Comparison of ENCODE assay signal across 16 cellular contexts in the genomic region with DNA sequence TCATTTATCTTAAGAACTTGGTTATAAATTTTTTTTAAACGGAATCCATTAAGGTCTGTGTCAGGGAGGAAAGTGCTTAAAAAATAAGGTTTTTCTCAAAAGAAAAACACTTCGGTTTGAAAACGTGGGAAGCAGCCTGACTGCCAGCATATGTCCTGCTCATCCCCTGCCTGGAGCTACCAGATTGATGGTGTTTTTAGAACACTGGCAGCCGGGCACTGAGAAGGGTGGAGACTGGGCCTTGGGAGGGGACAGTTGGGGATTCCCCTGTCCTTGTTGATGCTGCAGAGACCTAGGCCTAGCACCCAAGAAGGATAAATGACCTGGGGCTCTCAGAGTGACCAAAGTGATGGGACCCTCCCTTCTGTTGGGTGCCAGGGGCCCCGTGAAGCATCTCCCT.
DNase-seq lines count a peak whose midpoint lies in the region; ATAC-seq lines count a peak whose summit lies in the region.
"Had no signal": no experiment of that assay in that cellular context is flagged by ENCODE, and none has a peak within 500 bp of the region (broad histone marks: within the 10 kb centered on the region; RNA-seq: fewer than 3 reads in every experiment).

No MANE protein-coding gene starts in this region.

- peak; percentile 80 for DNase-seq in G401 (ENCODE audit: low spot score)
- DNase-seq in cerebellum (ENCODE audit: low spot score), result peak; percentile 79
- peak; percentile 8 for DNase-seq in inferior parietal cortex (ENCODE audit: extremely low spot score)
- peak; percentile 16 for DNase-seq in superior temporal gyrus (ENCODE audit: extremely low spot score)
- no peak for DNase-seq in middle frontal gyrus (ENCODE audit: extremely low spot score, low spot score)
- DNase-seq: AML-193; Caco-2; Calu3; CD4-positive, alpha-beta T cell; CD8-positive, alpha-beta T cell; DMS79 treated with DMSO at 0.1 percent for 48 hours; GDM1 had no signal

- peaks cover 3% of the 10 kb centered on the region for H3K27me3 Mint-ChIP-seq in activated T-helper 17 cell treated with anti-CD3 and anti-CD28 coated beads, Interleukin-2, amount 50 U/mL, for 72 hours
- H3K27me3 Mint-ChIP-seq: B cell; CD4-positive, alpha-beta T cell had no signal

- no peak overlapping the region for H3K4me3 Mint-ChIP-seq in activated T-helper 17 cell treated with anti-CD3 and anti-CD28 coated beads, Interleukin-2, amount 50 U/mL, for 72 hours
- H3K4me3 Mint-ChIP-seq: B cell; CD4-positive, alpha-beta T cell; CD8-positive, alpha-beta T cell had no signal

- H3K36me3 Mint-ChIP-seq in activated T-helper 17 cell treated with anti-CD3 and anti-CD28 coated beads, Interleukin-2, amount 50 U/mL, for 72 hours (ENCODE audit: low read depth), result no peaks in the 10 kb centered on the region
- H3K36me3 Mint-ChIP-seq: CD8-positive, alpha-beta T cell had no signal

- H3K27ac Mint-ChIP-seq in activated T-helper 17 cell treated with anti-CD3 and anti-CD28 coated beads, Interleukin-2, amount 50 U/mL, for 72 hours, result no peak overlapping the region
- H3K27ac Mint-ChIP-seq: B cell; CD4-positive, alpha-beta T cell; CD8-positive, alpha-beta T cell had no signal

- ATAC-seq in HG02970 (IDR thresholded peaks at IDR 0.05; ENCODE audit: low FRiP score, unreplicated experiment), result no peak
- ATAC-seq in activated T-helper 17 cell treated with anti-CD3 and anti-CD28 coated beads, Interleukin-2, amount 50 U/mL, for 72 hours (replicated peaks), result no peak
- ATAC-seq: A549; CD8-positive, alpha-beta T cell had no signal

- H3K9me3 Mint-ChIP-seq in activated T-helper 17 cell treated with anti-CD3 and anti-CD28 coated beads, Interleukin-2, amount 50 U/mL, for 72 hours, result no peaks in the 10 kb centered on the region
- H3K9me3 Mint-ChIP-seq: CD4-positive, alpha-beta T cell; CD8-positive, alpha-beta T cell had no signal

- in situ Hi-C loops in G401 (cut with HindIII; ENCODE audit: low sequenced_read_pairs), result no loop called here

- no peaks in the 10 kb centered on the region for H3K4me1 Mint-ChIP-seq in activated T-helper 17 cell treated with anti-CD3 and anti-CD28 coated beads, Interleukin-2, amount 50 U/mL, for 72 hours
- H3K4me1 Mint-ChIP-seq: B cell had no signal
